1 cellular context compared by ENCODE assay signal in genomic region chr3:37028329-37028728, GRCh38.
TF ChIP-seq lines count a peak whose summit lies in the region.

No MANE protein-coding gene starts in this region.

TF ChIP-seq in WTC11, 78 proteins besides CTCF, POLR2A, EP300 and RAD21 (continued from another document):
- TF ChIP-seq, protein P1, sequence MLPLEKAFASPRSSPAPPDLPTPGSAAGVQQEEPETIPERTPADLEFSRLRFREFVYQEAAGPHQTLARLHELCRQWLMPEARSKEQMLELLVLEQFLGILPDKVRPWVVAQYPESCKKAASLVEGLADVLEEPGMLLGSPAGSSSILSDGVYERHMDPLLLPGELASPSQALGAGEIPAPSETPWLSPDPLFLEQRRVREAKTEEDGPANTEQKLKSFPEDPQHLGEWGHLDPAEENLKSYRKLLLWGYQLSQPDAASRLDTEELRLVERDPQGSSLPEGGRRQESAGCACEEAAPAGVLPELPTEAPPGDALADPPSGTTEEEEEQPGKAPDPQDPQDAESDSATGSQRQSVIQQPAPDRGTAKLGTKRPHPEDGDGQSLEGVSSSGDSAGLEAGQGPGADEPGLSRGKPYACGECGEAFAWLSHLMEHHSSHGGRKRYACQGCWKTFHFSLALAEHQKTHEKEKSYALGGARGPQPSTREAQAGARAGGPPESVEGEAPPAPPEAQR (CRISPR knock-in tag; IDR thresholded peaks at IDR 0.05): no peak
- TF ChIP-seq ESRRA (CRISPR knock-in tag; IDR thresholded peaks at IDR 0.05; ENCODE audit: borderline replicate concordance): no peak
